ENCODE assay signal across 1 cellular context in the genomic region with DNA sequence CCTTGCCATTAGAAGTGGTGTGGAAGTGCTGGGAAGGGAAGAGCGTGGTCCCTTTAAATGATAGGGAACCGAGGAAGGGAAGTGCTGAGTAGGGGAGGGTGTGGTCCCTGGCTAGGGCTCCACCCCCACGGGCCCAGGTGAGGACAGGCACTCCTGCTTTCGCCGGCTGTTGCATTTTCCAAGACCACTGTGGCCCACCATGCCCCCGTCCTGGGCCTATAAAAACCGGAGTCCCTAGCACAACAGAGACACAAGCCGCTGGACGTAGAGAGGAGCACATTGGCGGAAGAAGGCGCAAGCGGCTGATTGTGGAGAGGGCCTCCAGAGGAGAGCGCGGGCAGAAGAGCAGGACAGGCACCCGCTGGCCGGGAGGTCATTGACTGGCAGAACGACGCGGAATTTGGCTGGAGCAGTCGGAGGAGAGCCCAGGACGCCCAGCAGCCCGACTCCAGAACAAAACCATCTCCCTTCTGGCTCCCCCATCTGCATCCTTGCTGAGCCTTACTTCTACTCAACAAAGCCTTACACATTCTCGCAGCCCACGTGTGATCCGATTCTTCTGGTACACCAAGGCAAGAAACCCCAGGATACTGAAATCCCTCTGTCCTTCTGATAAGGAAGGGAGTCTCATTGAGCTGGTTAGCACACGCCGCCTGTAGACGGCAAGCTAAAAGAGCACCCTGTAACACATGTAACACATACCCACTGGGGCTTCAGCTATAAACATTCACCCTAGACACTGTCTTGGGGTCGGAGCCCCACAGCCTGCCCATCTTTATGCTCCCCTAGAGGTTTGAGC.
TF ChIP-seq lines count a peak whose summit lies in the region.

No MANE protein-coding gene starts in this region.

TF ChIP-seq in HepG2, 621 proteins besides CTCF, POLR2A, EP300 and RAD21:
- TF ChIP-seq, protein P1, sequence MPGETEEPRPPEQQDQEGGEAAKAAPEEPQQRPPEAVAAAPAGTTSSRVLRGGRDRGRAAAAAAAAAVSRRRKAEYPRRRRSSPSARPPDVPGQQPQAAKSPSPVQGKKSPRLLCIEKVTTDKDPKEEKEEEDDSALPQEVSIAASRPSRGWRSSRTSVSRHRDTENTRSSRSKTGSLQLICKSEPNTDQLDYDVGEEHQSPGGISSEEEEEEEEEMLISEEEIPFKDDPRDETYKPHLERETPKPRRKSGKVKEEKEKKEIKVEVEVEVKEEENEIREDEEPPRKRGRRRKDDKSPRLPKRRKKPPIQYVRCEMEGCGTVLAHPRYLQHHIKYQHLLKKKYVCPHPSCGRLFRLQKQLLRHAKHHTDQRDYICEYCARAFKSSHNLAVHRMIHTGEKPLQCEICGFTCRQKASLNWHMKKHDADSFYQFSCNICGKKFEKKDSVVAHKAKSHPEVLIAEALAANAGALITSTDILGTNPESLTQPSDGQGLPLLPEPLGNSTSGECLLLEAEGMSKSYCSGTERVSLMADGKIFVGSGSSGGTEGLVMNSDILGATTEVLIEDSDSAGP (CRISPR knock-in tag; IDR thresholded peaks at IDR 0.05; ENCODE audit: borderline replicate concordance): 0 out of 2 replicates have a peak, but pooled peaks have one; percentile 22
- TF ChIP-seq JUNB (CRISPR knock-in tag; IDR thresholded peaks at IDR 0.05; ENCODE audit: borderline replicate concordance): no peak
